8 cellular contexts compared by ENCODE assay signal in the genomic region with DNA sequence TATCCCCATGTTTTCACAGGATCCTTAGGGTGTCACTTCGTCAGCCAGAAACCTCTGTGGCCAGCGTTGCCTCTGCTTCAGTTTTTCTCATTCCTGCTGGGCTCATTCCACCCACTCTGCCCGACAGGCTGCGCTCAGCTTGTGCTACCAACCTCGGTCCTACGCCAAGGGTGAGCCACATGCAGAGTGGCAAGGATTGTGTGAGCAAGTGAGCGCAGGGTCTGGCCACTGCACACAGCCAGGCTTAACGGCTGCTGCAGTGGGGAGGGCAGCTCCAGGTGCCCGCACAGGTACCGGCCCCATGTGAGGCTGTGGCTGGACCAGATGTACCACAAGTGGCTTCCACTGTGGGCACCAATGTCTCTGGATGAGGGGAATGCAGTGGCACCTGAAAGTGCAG.
"Had no signal": no experiment of that assay in that cellular context is flagged by ENCODE, and none has a peak within 500 bp of the region (broad histone marks: within the 10 kb centered on the region; RNA-seq: fewer than 3 reads in every experiment).

No MANE protein-coding gene starts in this region.

- H3K36me3 Mint-ChIP-seq: IgD-negative memory B cell had no signal

- FAIRE-seq: HepG2, HTR-8/SVneo, K562 had no signal

- H3K4me3 Mint-ChIP-seq: IgD-negative memory B cell had no signal

- H3K27me3 Mint-ChIP-seq: IgD-negative memory B cell had no signal

- H3K27ac ChIP-seq: HL-60 had no signal

- ATAC-seq: HepG2, K562 had no signal

- H3K4me3 ChIP-seq: K562 had no signal

- DNase-seq: IMR-90, KBM-7, KG1 had no signal

- H3K27ac Mint-ChIP-seq: IgD-negative memory B cell had no signal
